In genomic region chr15:90641581-90642463, GRCh38 we compare ENCODE assay signal across 18 cellular contexts.
"Had no signal": no experiment of that assay in that cellular context is flagged by ENCODE, and none has a peak within 500 bp of the region (broad histone marks: within the 10 kb centered on the region; RNA-seq: fewer than 3 reads in every experiment).

No MANE protein-coding gene starts in this region.

- DNase-seq: activated CD4-positive, alpha-beta T cell treated with anti-CD3 and anti-CD28 coated beads, Interleukin-2, amount 50 U/mL, for 48 hours; activated naive CD4-positive, alpha-beta T cell; activated T-cell treated with anti-CD3 and anti-CD28 coated beads for 4 hours; effector memory CD4-positive, alpha-beta T cell; left colon; midbrain; retina; spleen; stimulated activated CD4-positive, alpha-beta T cell treated with anti-CD3 and anti-CD28 coated beads, Interleukin-4, amount 100 ng/mL, for 4 hours; T-cell; testis had no signal

- H3K27me3 ChIP-seq: ascending aorta, esophagus muscularis mucosa, spleen, testis, upper lobe of left lung had no signal

- ATAC-seq: activated T-helper 17 cell treated with anti-CD3 and anti-CD28 coated beads, Interleukin-2, amount 50 U/mL, for 72 hours; stimulated activated memory B cell treated with anti-CD40 and anti-IgM and Interleukin-4, amounts not matched to agents 10 μg/mL and 1 μg/mL and 100 μg/mL, for 72 hours had no signal

- H3K4me1 Mint-ChIP-seq: stimulated activated memory B cell treated with anti-CD40 and anti-IgM and Interleukin-4, amounts not matched to agents 10 μg/mL and 1 μg/mL and 100 μg/mL, for 72 hours had no signal

- H3K27ac ChIP-seq: ascending aorta, esophagus muscularis mucosa, spleen, testis, upper lobe of left lung had no signal

- H3K27me3 Mint-ChIP-seq: activated T-helper 17 cell treated with anti-CD3 and anti-CD28 coated beads, Interleukin-2, amount 50 U/mL, for 72 hours; dendritic cell treated with granulocyte-macrophage colony-stimulating factor and Interleukin-4, amounts not matched to agents 40 ng/mL and 50 ng/mL, for 4 days; stimulated activated memory B cell treated with anti-CD40 and anti-IgM and Interleukin-4, amounts not matched to agents 10 μg/mL and 1 μg/mL and 100 μg/mL, for 72 hours; T-cell had no signal

- H3K4me3 ChIP-seq: ascending aorta, esophagus muscularis mucosa, lung, spleen, testis, upper lobe of left lung had no signal

- H3K9me3 Mint-ChIP-seq: activated T-helper 17 cell treated with anti-CD3 and anti-CD28 coated beads, Interleukin-2, amount 50 U/mL, for 72 hours; dendritic cell treated with granulocyte-macrophage colony-stimulating factor and Interleukin-4, amounts not matched to agents 40 ng/mL and 50 ng/mL, for 4 days; stimulated activated memory B cell treated with anti-CD40 and anti-IgM and Interleukin-4, amounts not matched to agents 10 μg/mL and 1 μg/mL and 100 μg/mL, for 72 hours; T-cell had no signal

- H3K4me3 Mint-ChIP-seq: activated T-helper 17 cell treated with anti-CD3 and anti-CD28 coated beads, Interleukin-2, amount 50 U/mL, for 72 hours; dendritic cell treated with granulocyte-macrophage colony-stimulating factor and Interleukin-4, amounts not matched to agents 40 ng/mL and 50 ng/mL, for 4 days; stimulated activated memory B cell treated with anti-CD40 and anti-IgM and Interleukin-4, amounts not matched to agents 10 μg/mL and 1 μg/mL and 100 μg/mL, for 72 hours; T-cell had no signal

- H3K27ac Mint-ChIP-seq: activated T-helper 17 cell treated with anti-CD3 and anti-CD28 coated beads, Interleukin-2, amount 50 U/mL, for 72 hours; dendritic cell treated with granulocyte-macrophage colony-stimulating factor and Interleukin-4, amounts not matched to agents 40 ng/mL and 50 ng/mL, for 4 days; stimulated activated memory B cell treated with anti-CD40 and anti-IgM and Interleukin-4, amounts not matched to agents 10 μg/mL and 1 μg/mL and 100 μg/mL, for 72 hours; T-cell had no signal
